In genomic region chr11:113596658-113597057, GRCh38 we compare ENCODE assay signal across 20 cellular contexts.
"Had no signal": no experiment of that assay in that cellular context is flagged by ENCODE, and none has a peak within 500 bp of the region (broad histone marks: within the 10 kb centered on the region; RNA-seq: fewer than 3 reads in every experiment).

No MANE protein-coding gene starts in this region.

- H3K4me1 Mint-ChIP-seq: IgD-negative memory B cell had no signal

- H3K9ac ChIP-seq: KMS-11, SK-N-SH had no signal

- H3K27ac ChIP-seq: KMS-11, RWPE1 had no signal

- ATAC-seq: HepG2, K562, Panc1, PC-3 had no signal

- H3K27ac Mint-ChIP-seq: IgD-negative memory B cell had no signal

- H3K9me3 ChIP-seq: SK-N-SH had no signal

- H3K4me3 Mint-ChIP-seq: IgD-negative memory B cell had no signal

- DNase-seq: Kasumi-1; MM.1S; NCI-H1436; NCI-H187; NCI-H2029; NCI-H2081 treated with DMSO at 0.1 percent for 48 hours; NCI-H345; NCI-H524; NCI-H526 treated with DMSO at 0.1 percent for 48 hours; NCI-H774; NK-92 treated with Interleukin-12 subunit alpha and Interleukin-12 subunit beta, amount 100 ng/mL, for 24 hours; PC-3; SHP77; SK-N-SH had no signal

- H3K4me2 ChIP-seq: KMS-11, SK-N-SH had no signal

- H3K4me3 ChIP-seq: K562 had no signal
